ENCODE assay signal across 8 cellular contexts in genomic region chr19:39405261-39405912, GRCh38. TPM values are rescaled to one million over a fixed set of nuclear protein-coding genes. Genes with fewer than 3 reads are reported as not detected.
A peak's percentile ranks its signal among the peaks of the same experiment; 100 is the strongest.
DNase-seq lines count a peak whose midpoint lies in the region; ATAC-seq and TF ChIP-seq lines count a peak whose summit lies in the region.

No MANE protein-coding gene starts in this region.

- H3K9me3 Mint-ChIP-seq in stimulated activated naive CD8-positive, alpha-beta T cell treated with anti-CD3 and anti-CD28 coated beads, Interleukin-15, Interleukin-2, amounts not matched to agents 100 ng/mL and 50 ng/mL, for 24 hours: no peaks in the 10 kb centered on the region

- H3K27me3 Mint-ChIP-seq in stimulated activated naive CD8-positive, alpha-beta T cell treated with anti-CD3 and anti-CD28 coated beads, Interleukin-15, Interleukin-2, amounts not matched to agents 100 ng/mL and 50 ng/mL, for 24 hours: no peaks in the 10 kb centered on the region

- H3K4me3 Mint-ChIP-seq in stimulated activated naive CD8-positive, alpha-beta T cell treated with anti-CD3 and anti-CD28 coated beads, Interleukin-15, Interleukin-2, amounts not matched to agents 100 ng/mL and 50 ng/mL, for 24 hours: peak overlapping the region; percentile 52

- ATAC-seq in stimulated activated naive CD8-positive, alpha-beta T cell treated with anti-CD3 and anti-CD28 coated beads, Interleukin-15, Interleukin-2, amounts not matched to agents 100 U/mL and 50 U/mL, for 24 hours: no peak
- ATAC-seq in aorta (ENCODE audit: low FRiP score) (no peak), HG03175 (IDR thresholded peaks at IDR 0.05; ENCODE audit: unreplicated experiment) (no peak), SK-N-SH treated with all-trans-retinoic acid at 6 μM for 48 hours (no peak)

- H3K27ac ChIP-seq in angular gyrus (ENCODE audit: low read depth, low read length): peak overlapping the region; percentile 76
- H3K27ac ChIP-seq in muscle layer of duodenum (ENCODE audit: low read length): peak overlapping the region; percentile 97
- H3K27ac ChIP-seq in aorta (ENCODE audit: low read depth in 1 of 2, low read length in 2 of 2): peak overlapping the region; percentile 36 to 88

- peak overlapping the region; percentile 67 for H3K27ac Mint-ChIP-seq in stimulated activated naive CD8-positive, alpha-beta T cell treated with anti-CD3 and anti-CD28 coated beads, Interleukin-15, Interleukin-2, amounts not matched to agents 100 ng/mL and 50 ng/mL, for 24 hours

- H3K4me1 Mint-ChIP-seq in stimulated activated naive CD8-positive, alpha-beta T cell treated with anti-CD3 and anti-CD28 coated beads, Interleukin-15, Interleukin-2, amounts not matched to agents 100 ng/mL and 50 ng/mL, for 24 hours (ENCODE audit: low read depth): peaks cover 74% of the 10 kb centered on the region

- H3K4me3 ChIP-seq in muscle layer of duodenum (ENCODE audit: low read depth in 1 of 2, low read length in 2 of 2) (peak overlapping the region; percentile 2 to 98), aorta (ENCODE audit: low read length in 2 of 2) (no peak overlapping the region)

- DNase-seq in stimulated activated naive CD8-positive, alpha-beta T cell treated with anti-CD3 and anti-CD28 coated beads, Interleukin-15, Interleukin-2, amounts not matched to agents 100 U/mL and 50 U/mL, for 24 hours: no peak
- no peak for DNase-seq in aorta
- DNase-seq in amygdala (lab: John Stamatoyannopoulos, UW): no peak

- WGBS in aorta, 2 donors: 88 to 89% methylated on average over 17 of the region's 17 CpGs

- H3K27me3 ChIP-seq in muscle layer of duodenum (ENCODE audit: low read depth, low read length) (no peaks in the 10 kb centered on the region), aorta (ENCODE audit: control insufficient read depth in 1 of 2, insufficient read depth in 2 of 2, low read length in 1 of 2) (peaks cover 0 to 2% of the 10 kb centered on the region in 2 donors)

- H3K36me3 ChIP-seq in muscle layer of duodenum (ENCODE audit: control insufficient read depth in 1 of 2, insufficient read depth in 2 of 2, low read length in 2 of 2) (peaks cover 17 to 28% of the 10 kb centered on the region in 2 donors), aorta (ENCODE audit: control insufficient read depth in 1 of 2, insufficient read depth in 2 of 2, low read length in 1 of 2) (peaks cover 0 to 2% of the 10 kb centered on the region in 2 donors)

- peaks cover 15% of the 10 kb centered on the region for H3K36me3 Mint-ChIP-seq in stimulated activated naive CD8-positive, alpha-beta T cell treated with anti-CD3 and anti-CD28 coated beads, Interleukin-15, Interleukin-2, amounts not matched to agents 100 ng/mL and 50 ng/mL, for 24 hours (ENCODE audit: low read depth)

- intact Hi-C loops in aorta (cut with DNase I): loop anchor here (10.0 kb wide), 1 partner anchor 1151 kb away; the partner anchor contains the start of gene PPP1R14A (in 2 of the 2)

- H3K9me3 ChIP-seq in muscle layer of duodenum (ENCODE audit: control insufficient read depth in 1 of 2, low read length in 2 of 2) (no peaks in the 10 kb centered on the region), aorta (ENCODE audit: control insufficient read depth, low read length) (no peaks in the 10 kb centered on the region)

- H3K4me1 ChIP-seq in muscle layer of duodenum (ENCODE audit: control insufficient read depth in 1 of 2, insufficient read depth in 2 of 2, low read length in 2 of 2) (peaks cover 4 to 7% of the 10 kb centered on the region in 2 donors), aorta (ENCODE audit: control insufficient read depth in 1 of 2, insufficient read depth in 2 of 2, low read length in 2 of 2) (no peaks in the 10 kb centered on the region)

TF ChIP-seq in SK-N-SH treated with all-trans-retinoic acid at 6 μM for 48 hours, 23 proteins besides CTCF, POLR2A, EP300 and RAD21:
- TF ChIP-seq TOX (CRISPR knock-in tag; IDR thresholded peaks at IDR 0.05; ENCODE audit: borderline replicate concordance) (no peak), TCF4 (CRISPR knock-in tag; IDR thresholded peaks at IDR 0.05; ENCODE audit: borderline replicate concordance) (no peak), ZFP30 (CRISPR knock-in tag; IDR thresholded peaks at IDR 0.05) (no peak), ZC3H10 (CRISPR knock-in tag; IDR thresholded peaks at IDR 0.05) (no peak), TSHZ2 (CRISPR knock-in tag; IDR thresholded peaks at IDR 0.05) (no peak), SNAI2 (CRISPR knock-in tag; IDR thresholded peaks at IDR 0.05) (no peak), RARB (CRISPR knock-in tag; IDR thresholded peaks at IDR 0.05) (no peak), POU6F1 (CRISPR knock-in tag; IDR thresholded peaks at IDR 0.05; ENCODE audit: borderline replicate concordance, low read depth) (no peak), CREB5 (CRISPR knock-in tag; IDR thresholded peaks at IDR 0.05; ENCODE audit: low read depth) (no peak), ISL1 (CRISPR knock-in tag; IDR thresholded peaks at IDR 0.05) (no peak), PPARA (CRISPR knock-in tag; IDR thresholded peaks at IDR 0.05; ENCODE audit: borderline replicate concordance) (no peak), ARNTL (CRISPR knock-in tag; IDR thresholded peaks at IDR 0.05; ENCODE audit: borderline replicate concordance, low read depth) (no peak), ZFP3 (CRISPR knock-in tag; IDR thresholded peaks at IDR 0.05) (no peak), ZNF8 (CRISPR knock-in tag; IDR thresholded peaks at IDR 0.05) (no peak)
TF ChIP-seq in SK-N-SH treated with all-trans-retinoic acid at 6 μM for 48 hours: peak in this region for 0.

RNA-seq across cellular contexts. Expression of gene ZFP36, which starts 1.3 kb away (rescaled TPM):
- 100 to 1,000 TPM; 205 to 955 TPM for total RNA-seq in aorta
- 100 to 1,000 TPM; 124 to 360 TPM for polyA plus RNA-seq in aorta

RNA-seq across cellular contexts. Expression of gene PLEKHG2, which starts 7.1 kb away (rescaled TPM):
- 10 to 100 TPM; 86.4 to 98.1 TPM for total RNA-seq in aorta
- polyA plus RNA-seq in aorta: 10 to 100 TPM; 15.3 to 74.4 TPM

RNA-seq across cellular contexts. Expression of gene MED29, which starts 14.2 kb away (rescaled TPM):
- total RNA-seq in aorta: 10 to 100 TPM; 28.9 to 35.1 TPM
- 10 to 100 TPM; 26.0 to 29.7 TPM for polyA plus RNA-seq in aorta

RNA-seq across cellular contexts. Expression of gene PAF1, which starts 14.5 kb away (rescaled TPM):
- total RNA-seq in aorta: 10 to 100 TPM; 33.9 to 34.5 TPM
- 10 to 100 TPM; 27.7 to 43.8 TPM for polyA plus RNA-seq in aorta

RNA-seq across cellular contexts. Expression of gene RPS16, which starts 30.4 kb away (rescaled TPM):
- total RNA-seq in aorta: 1,000 to 10,000 TPM; 1,268 to 1,273 TPM
- 1,000 to 10,000 TPM; 3,270 to 4,459 TPM for polyA plus RNA-seq in aorta

Comparison
In these comparisons a context has a peak if more than half of its experiments do, and no peak if none do; other contexts are left out.
1. H3K4me3 ChIP-seq: peak in muscle layer of duodenum (2 of 2); none in aorta (0 of 2).
2. Peak in every context shown above with its lines, with median percentiles within 50 percentile points of each other: H3K27ac ChIP-seq.